ENCODE assay signal across 9 cellular contexts in the genomic region with DNA sequence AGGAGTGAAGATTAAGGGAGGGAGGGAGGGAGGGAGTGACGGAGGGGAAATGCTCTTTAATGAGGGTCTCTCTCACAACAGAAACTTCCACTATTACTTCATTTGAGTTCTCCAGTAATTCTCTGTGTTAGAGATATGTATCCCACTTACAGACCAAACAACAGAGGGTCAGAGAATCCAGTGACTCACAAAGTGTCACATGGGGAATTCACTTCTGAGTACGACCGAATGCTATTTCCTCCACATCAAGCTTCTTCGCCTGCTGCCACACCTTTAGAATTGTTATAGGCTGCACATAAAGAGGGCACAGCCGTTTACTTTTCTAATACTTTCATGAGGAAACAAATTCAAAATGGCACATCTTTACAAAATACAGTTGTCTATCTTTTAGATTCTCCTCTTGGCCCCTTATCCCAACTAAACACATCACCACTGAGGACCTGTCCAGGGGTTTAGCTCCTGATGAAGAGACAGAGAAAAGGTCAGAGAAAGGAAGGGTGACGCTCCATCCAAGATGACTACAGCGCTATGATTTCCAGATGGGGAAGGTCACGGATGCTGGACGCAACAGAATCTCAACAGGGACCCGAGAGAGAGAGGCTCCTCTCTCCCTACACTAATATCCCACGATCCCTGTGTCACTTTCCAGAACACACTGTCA.
DNase-seq lines count a peak whose midpoint lies in the region; ATAC-seq and TF ChIP-seq lines count a peak whose summit lies in the region.
"Had no signal": no experiment of that assay in that cellular context is flagged by ENCODE, and none has a peak within 500 bp of the region (broad histone marks: within the 10 kb centered on the region; RNA-seq: fewer than 3 reads in every experiment).

No MANE protein-coding gene starts in this region.

- CTCF ChIA-PET in activated CD4-positive, alpha-beta memory T cell treated with anti-CD3 and anti-CD28 coated beads for 36 hours (lab: Charles Lee), result no interaction called here

- no peaks in the 10 kb centered on the region for H3K27me3 ChIP-seq in kidney epithelial cell (ENCODE audit: control insufficient read depth, insufficient read depth, low read length)
- H3K27me3 ChIP-seq in transverse colon, result no peaks in the 10 kb centered on the region

- H3K4me3 ChIP-seq in astrocyte of the spinal cord (ENCODE audit: low read depth, low read length) (no peak overlapping the region), kidney epithelial cell (ENCODE audit: low read depth, low read length) (no peak overlapping the region), transverse colon (no peak overlapping the region)

- 60 to 72% methylated on average over 11 of the region's 11 CpGs for WGBS in transverse colon (ENCODE audit: low coverage in 1 of 2), 2 donors

- TF ChIP-seq EP300 in transverse colon (IDR thresholded peaks at IDR 0.05; ENCODE audit: low read depth), result no peak

- H3K4me3 Mint-ChIP-seq in activated CD4-positive, alpha-beta memory T cell treated with anti-CD3 and anti-CD28 coated beads for 36 hours, result no peak overlapping the region
- no peak overlapping the region for H3K4me3 Mint-ChIP-seq in effector memory CD8-positive, alpha-beta T cell

- H3K36me3 ChIP-seq in kidney epithelial cell (ENCODE audit: control insufficient read depth, insufficient read depth, low read length) (no peaks in the 10 kb centered on the region), transverse colon (no peaks in the 10 kb centered on the region)

- peaks cover 2% of the 10 kb centered on the region for H3K36me3 Mint-ChIP-seq in activated CD4-positive, alpha-beta memory T cell treated with anti-CD3 and anti-CD28 coated beads for 36 hours
- H3K36me3 Mint-ChIP-seq in effector memory CD8-positive, alpha-beta T cell (ENCODE audit: insufficient read depth), result no peaks in the 10 kb centered on the region

- intact Hi-C loops in transverse colon (cut with DNase I; ENCODE audit: low total_unique reads), result loop anchor here (10.0 kb wide), 1 partner anchor 103 kb away; no protein-coding TSS in a partner anchor
- intact Hi-C loops in activated CD4-positive, alpha-beta memory T cell treated with anti-CD3 and anti-CD28 coated beads for 36 hours (cut with micrococcal nuclease), result no loop called here

- in situ Hi-C loops in astrocyte of the spinal cord (cut with HindIII; ENCODE audit: low sequenced_read_pairs), result no loop called here
- in situ Hi-C loops in transverse colon (cut with MboI; ENCODE audit: low pct_ligation_motif_present in 1 of 4, low pct_unique_long_range_greater_than_20kb in 1 of 4, low sequenced_read_pairs in 3 of 4), result no loop called here

- peaks cover 29% of the 10 kb centered on the region for H3K4me1 Mint-ChIP-seq in activated CD4-positive, alpha-beta memory T cell treated with anti-CD3 and anti-CD28 coated beads for 36 hours (ENCODE audit: low read depth)
- H3K4me1 Mint-ChIP-seq in effector memory CD8-positive, alpha-beta T cell (ENCODE audit: low read depth in 2 of 2), result peaks cover 18 to 27% of the 10 kb centered on the region in 2 donors

- H3K9me3 ChIP-seq in transverse colon, result no peaks in the 10 kb centered on the region

- H3K9me3 Mint-ChIP-seq in activated CD4-positive, alpha-beta memory T cell treated with anti-CD3 and anti-CD28 coated beads for 36 hours, result no peaks in the 10 kb centered on the region
- H3K9me3 Mint-ChIP-seq in effector memory CD8-positive, alpha-beta T cell, result no peaks in the 10 kb centered on the region

- peaks cover 2% of the 10 kb centered on the region for H3K27me3 Mint-ChIP-seq in activated CD4-positive, alpha-beta memory T cell treated with anti-CD3 and anti-CD28 coated beads for 36 hours
- no peaks in the 10 kb centered on the region for H3K27me3 Mint-ChIP-seq in effector memory CD8-positive, alpha-beta T cell

- H3K4me1 ChIP-seq in transverse colon, result peaks cover 36 to 86% (median 53%) of the 10 kb centered on the region in 4 donors

- H3K27ac ChIP-seq in transverse colon, result peak overlapping the region; percentile 80 to 89 (median 85)

- no peak for ATAC-seq in effector memory CD8-positive, alpha-beta T cell (replicated peaks)
- no peak for ATAC-seq in GM18498 (IDR thresholded peaks at IDR 0.05; ENCODE audit: unreplicated experiment)

- DNase-seq in HS-27A (ENCODE audit: low read depth), result peak; percentile 14
- DNase-seq in astrocyte of the spinal cord (ENCODE audit: low read depth, low spot score), result peak; percentile 71
- peak; percentile 39 for DNase-seq in kidney epithelial cell (ENCODE audit: low read depth)
- DNase-seq in transverse colon, result no peak
- DNase-seq in activated CD4-positive, alpha-beta memory T cell treated with anti-CD3 and anti-CD28 coated beads for 36 hours, result no peak
- DNase-seq in effector memory CD8-positive, alpha-beta T cell, result no peak
- DNase-seq: activated effector memory CD4-positive, alpha-beta T cell treated with Interleukin-2 at 50 U/mL for 16 hours; NCI-H1436 had no signal

- no peak overlapping the region for H3K27ac Mint-ChIP-seq in activated CD4-positive, alpha-beta memory T cell treated with anti-CD3 and anti-CD28 coated beads for 36 hours
- no peak overlapping the region for H3K27ac Mint-ChIP-seq in effector memory CD8-positive, alpha-beta T cell

- no peak for TF ChIP-seq POLR2A in transverse colon (IDR thresholded peaks at IDR 0.05)

- TF ChIP-seq CTCF in astrocyte of the spinal cord (IDR thresholded peaks at IDR 0.05; ENCODE audit: low read depth, low read length) (no peak), kidney epithelial cell (IDR thresholded peaks at IDR 0.05; ENCODE audit: insufficient read depth, low read length, poor library complexity, severe bottlenecking) (no peak), transverse colon (IDR thresholded peaks at IDR 0.05) (no peak)

- POLR2A ChIA-PET in activated CD4-positive, alpha-beta memory T cell treated with anti-CD3 and anti-CD28 coated beads for 36 hours (lab: Charles Lee), result interaction anchor here (1.0 kb wide), 1 partner anchor 22 kb away, joined by 3 read pairs; no protein-coding TSS in a partner anchor

Comparison
In these comparisons a context has a peak if more than half of its experiments do, and no peak if none do; other contexts are left out.
1. DNase-seq: peak in HS-27A (single experiment), astrocyte of the spinal cord (single experiment) and kidney epithelial cell (single experiment); none in transverse colon (single experiment), activated CD4-positive, alpha-beta memory T cell treated with anti-CD3 and anti-CD28 coated beads for 36 hours (single experiment) and effector memory CD8-positive, alpha-beta T cell (0 of 3).